In the genomic region with DNA sequence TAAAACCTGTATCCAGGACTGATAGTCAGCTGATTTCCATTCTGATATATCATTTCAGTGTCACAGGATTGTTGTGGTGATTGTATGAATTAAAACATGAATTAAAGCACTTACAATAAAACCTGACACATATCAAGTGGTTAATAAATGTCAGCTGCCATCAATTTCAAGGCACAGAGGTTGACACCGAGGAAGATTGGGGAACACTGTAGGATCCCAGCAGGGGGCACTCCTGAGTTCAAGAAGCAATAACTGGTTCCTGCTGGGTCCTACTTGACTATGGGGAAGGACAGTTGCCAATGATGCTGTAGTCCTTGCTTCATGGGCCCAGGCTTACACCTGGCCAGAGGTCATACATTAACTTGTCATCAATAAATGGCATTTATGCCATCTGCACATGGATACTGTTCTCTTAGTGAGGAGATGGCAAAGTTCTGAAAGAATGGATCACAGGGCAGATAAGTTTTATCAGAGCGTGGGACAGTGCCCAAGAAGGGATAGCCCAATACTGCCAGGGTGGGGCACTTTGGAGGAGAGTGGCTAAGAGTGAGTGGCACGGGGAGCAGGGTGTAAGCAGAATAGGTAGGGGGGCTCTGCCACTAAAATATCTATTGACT, we compare ENCODE assay signal across 1 cellular context.
TF ChIP-seq lines count a peak whose summit lies in the region.

No MANE protein-coding gene starts in this region.

TF ChIP-seq in GM12878, 131 proteins besides CTCF, POLR2A, EP300 and RAD21 (continued from another document):
- TF ChIP-seq SMC3 (IDR thresholded peaks at IDR 0.05; ENCODE audit: borderline replicate concordance, low read length), result peak; percentile 43; the same call in 1 of the 2 replicates
